In the genomic region with DNA sequence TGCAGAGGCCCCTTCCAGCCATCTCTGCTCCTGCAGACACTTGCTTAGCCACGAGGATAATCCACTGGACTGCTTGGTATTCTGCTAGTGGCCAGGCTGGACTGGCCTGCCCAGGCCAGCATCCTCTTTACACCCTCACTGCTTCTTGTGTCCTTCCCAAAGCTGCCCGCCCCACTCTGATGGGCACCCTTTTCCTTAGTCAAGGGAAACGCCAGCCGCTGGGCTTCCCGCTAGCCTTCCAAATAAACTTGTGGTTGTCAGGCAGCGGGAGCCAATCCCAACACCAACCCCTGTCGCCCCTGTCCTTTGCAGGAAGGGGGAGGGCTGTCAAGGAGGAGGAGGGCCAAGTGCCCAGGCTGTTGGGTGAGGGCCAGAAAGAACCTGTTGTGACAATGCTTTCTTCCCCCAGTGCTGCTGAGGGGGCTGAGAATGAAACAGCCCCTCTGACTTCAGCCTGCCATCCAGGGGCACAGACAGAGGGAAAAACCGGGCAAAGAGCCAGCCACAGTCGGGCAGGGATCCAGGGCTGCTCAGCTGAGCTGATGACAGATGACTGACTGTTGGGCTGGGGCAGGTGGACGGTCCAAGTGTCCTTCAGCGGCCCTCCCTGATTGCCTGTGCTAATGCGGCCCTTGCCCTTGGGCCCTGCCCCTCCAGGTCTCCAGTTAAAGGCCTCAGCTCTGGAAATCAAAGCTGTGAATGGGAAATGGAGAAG, we compare ENCODE assay signal across 8 cellular contexts. TPM values are rescaled to one million over a fixed set of nuclear protein-coding genes. Genes with fewer than 3 reads are reported as not detected.
A peak's percentile ranks its signal among the peaks of the same experiment; 100 is the strongest.
DNase-seq lines count a peak whose midpoint lies in the region; ATAC-seq and TF ChIP-seq lines count a peak whose summit lies in the region.
"Not testable (repeated sequence)": the region's sequence is repeated elsewhere in the genome, so short reads cannot be mapped to it uniquely, and the experiment has no call there.
"Had no signal": no experiment of that assay in that cellular context is flagged by ENCODE, and none has a peak within 500 bp of the region (broad histone marks: within the 10 kb centered on the region; RNA-seq: fewer than 3 reads in every experiment).

No MANE protein-coding gene starts in this region.

- not testable (repeated sequence) for H3K36me3 Mint-ChIP-seq in brain

- TF ChIP-seq CTCF in brain (conservative IDR thresholded peaks at IDR 0.05) = not testable (repeated sequence)

- peaks cover 51% of the 10 kb centered on the region for H3K4me1 Mint-ChIP-seq in brain

- DNase-seq in Daoy (ENCODE audit: low read depth) (peak; percentile 42), NCI-H2081 (lab: John Stamatoyannopoulos, UW) (peak; percentile 33 to 74), RPMI7951 (ENCODE audit: low read depth) (peak; percentile 48), glomerular visceral epithelial cell (ENCODE audit: extremely low spot score) (peak; percentile 63), left lobe of liver (ENCODE audit: low spot score) (peak; percentile 66), renal cortical epithelial cell (ENCODE audit: low read depth) (peak; percentile 48)

- H3K27me3 Mint-ChIP-seq in brain = peaks cover 16% of the 10 kb centered on the region

- peak; percentile 75 for ATAC-seq in left lobe of liver

- H3K4me3 Mint-ChIP-seq in brain = peak overlapping the region in 1 of 5 experiments; percentile 56

- not testable (repeated sequence) for H3K9me3 Mint-ChIP-seq in brain

- peak overlapping the region in 3 of 5 experiments; percentile 48 to 81 (median 54) for H3K27ac Mint-ChIP-seq in brain

RNA-seq across cellular contexts. Expression of gene CHST6, which starts 3.5 kb away (rescaled TPM):
- total RNA-seq in Daoy (2014; rRNA removed; shearing (Covaris generic)) = 0.30 and 0.51 TPM in 2 replicates
- total RNA-seq in RPMI7951 (2014; rRNA removed; shearing (Covaris generic)) = 0.96 and 1.3 TPM in 2 replicates
- polyA plus RNA-seq in brain (ENCODE audit: insufficient read depth, low read depth, low replicate concordance) = 6.1 TPM
- total RNA-seq in left lobe of liver = 0.15 TPM
- total RNA-seq in renal cortical epithelial cell = 1.1 and 1.4 TPM in 2 replicates
- total RNA-seq: activated naive CD4-positive, alpha-beta T cell treated with anti-CD3 and anti-CD28 coated beads for 36 hours had no signal

RNA-seq across cellular contexts. Expression of gene TMEM170A, which starts 34.3 kb away (rescaled TPM):
- 13.1 and 29.1 TPM in 2 replicates for total RNA-seq in Daoy (2014; rRNA removed; shearing (Covaris generic))
- 14.2 and 19.6 TPM in 2 replicates for total RNA-seq in RPMI7951 (2014; rRNA removed; shearing (Covaris generic))
- 11.5 TPM for polyA plus RNA-seq in brain (ENCODE audit: insufficient read depth, low read depth, low replicate concordance)
- total RNA-seq in left lobe of liver (10.5 TPM), renal cortical epithelial cell (28.8 and 30.9 TPM in 2 replicates)

RNA-seq across cellular contexts. Expression of gene CHST5, which starts 37.1 kb away (rescaled TPM):
- total RNA-seq in Daoy (2014; rRNA removed; shearing (Covaris generic)) = 0.30 TPM in 1 of 2 replicates, not detected in the other
- total RNA-seq in RPMI7951 (2014; rRNA removed; shearing (Covaris generic)) = not detected in 2 replicates
- 0.49 TPM for polyA plus RNA-seq in brain (ENCODE audit: insufficient read depth, low read depth, low replicate concordance)
- total RNA-seq in left lobe of liver = not detected
- total RNA-seq in renal cortical epithelial cell = 0.05 TPM in 1 of 2 replicates, not detected in the other

RNA-seq across cellular contexts. Expression of gene TMEM231, which starts 57.3 kb away (rescaled TPM):
- total RNA-seq in Daoy (2014; rRNA removed; shearing (Covaris generic)) = 7.6 and 7.7 TPM in 2 replicates
- 7.0 and 13.3 TPM in 2 replicates for total RNA-seq in RPMI7951 (2014; rRNA removed; shearing (Covaris generic))
- 14.4 TPM for polyA plus RNA-seq in brain (ENCODE audit: insufficient read depth, low read depth, low replicate concordance)
- total RNA-seq in left lobe of liver = 1.5 TPM
- total RNA-seq in renal cortical epithelial cell = 9.7 and 18.3 TPM in 2 replicates

Comparison
In these comparisons a context has a peak if more than half of its experiments do, and no peak if none do; other contexts are left out.
1. Peak in every context shown above with its lines: DNase-seq and ATAC-seq.